16 cellular contexts compared by ENCODE assay signal in genomic region chr14:30243805-30244204, GRCh38.
DNase-seq lines count a peak whose midpoint lies in the region; ATAC-seq, FAIRE-seq and TF ChIP-seq lines count a peak whose summit lies in the region.
"Had no signal": no experiment of that assay in that cellular context is flagged by ENCODE, and none has a peak within 500 bp of the region (broad histone marks: within the 10 kb centered on the region; RNA-seq: fewer than 3 reads in every experiment).

No MANE protein-coding gene starts in this region.

- no peak for FAIRE-seq in HTR-8/SVneo (lab: Jason Lieb, UNC)
- FAIRE-seq: H54 had no signal

- TF ChIP-seq CTCF in cardiac fibroblast (IDR thresholded peaks at IDR 0.05; ENCODE audit: low read depth, low read length) (no peak), BE2C (IDR thresholded peaks at IDR 0.05; ENCODE audit: low read depth, low read length) (no peak)

- H3K4me3 ChIP-seq in cardiac fibroblast (replicated peaks in 1 of 2; ENCODE audit: low read depth in 2 of 2, low read length in 2 of 2) = no peak overlapping the region
- H3K4me3 ChIP-seq in BE2C (ENCODE audit: low read depth, low read length) = no peak overlapping the region
- H3K4me3 ChIP-seq: sigmoid colon had no signal

- ATAC-seq in activated CD4-positive, CD25-positive, alpha-beta regulatory T cell treated with anti-CD3 and anti-CD28 coated beads, Interleukin-2, amount 50 U/mL, for 24 hours = no peak
- ATAC-seq in HG03342 (IDR thresholded peaks at IDR 0.05; ENCODE audit: unreplicated experiment) = no peak

- no peaks in the 10 kb centered on the region for H3K4me1 ChIP-seq in BE2C
- H3K4me1 ChIP-seq: sigmoid colon had no signal

- H3K27me3 ChIP-seq in BE2C = no peaks in the 10 kb centered on the region
- H3K27me3 ChIP-seq: sigmoid colon had no signal

- DNase-seq in AG08396 (ENCODE audit: low spot score) = peak; percentile 29
- peak; percentile 6 for DNase-seq in HTR-8/SVneo (ENCODE audit: insufficient read length, low spot score)
- DNase-seq in cardiac fibroblast (ENCODE audit: low read depth in 2 of 2) = peak; percentile 47 to 94
- DNase-seq in hepatic stellate cell (ENCODE audit: low spot score) = peak; percentile 11
- no peak for DNase-seq in HK-2 (ENCODE audit: unreplicated experiment)
- no peak for DNase-seq in BE2C
- DNase-seq: activated CD4-positive, alpha-beta memory T cell treated with anti-CD3 and anti-CD28 coated beads for 36 hours; effector CD4-positive, alpha-beta T cell; head of caudate nucleus; islet precursor cell; KG1; nucleus accumbens; sigmoid colon had no signal

- no peaks in the 10 kb centered on the region for H3K36me3 ChIP-seq in BE2C
- H3K36me3 ChIP-seq: sigmoid colon had no signal

- H3K9me3 ChIP-seq in BE2C = no peaks in the 10 kb centered on the region
- H3K9me3 ChIP-seq: sigmoid colon had no signal

Comparison
In these comparisons a context has a peak if more than half of its experiments do, and no peak if none do; other contexts are left out.
1. DNase-seq: peak in AG08396 (single experiment), HTR-8/SVneo (single experiment), cardiac fibroblast (2 of 2) and hepatic stellate cell (single experiment); none in HK-2 (single experiment) and BE2C (single experiment).